In genomic region chr13:113655358-113656014, GRCh38 we compare ENCODE assay signal across 25 cellular contexts. TPM values are rescaled to one million over a fixed set of nuclear protein-coding genes. Genes with fewer than 3 reads are reported as not detected.
DNase-seq lines count a peak whose midpoint lies in the region; ATAC-seq and TF ChIP-seq lines count a peak whose summit lies in the region.
"Had no signal": no experiment of that assay in that cellular context is flagged by ENCODE, and none has a peak within 500 bp of the region (broad histone marks: within the 10 kb centered on the region; RNA-seq: fewer than 3 reads in every experiment).

No MANE protein-coding gene starts in this region.

- POLR2A ChIA-PET in Panc1 (lab: Charles Lee): no interaction called here

- peak; percentile 36 for DNase-seq in activated effector memory CD4-positive, alpha-beta T cell treated with anti-CD3 and anti-CD28 coated beads, Interleukin-2, amount 50 U/mL, for 16 hours
- DNase-seq in activated effector memory CD4-positive, alpha-beta T cell treated with Interleukin-2 at 50 U/mL for 16 hours: no peak
- DNase-seq in Panc1 (ENCODE audit: low read depth, low spot score): no peak
- peak; percentile 30 for DNase-seq in lower lobe of right lung
- DNase-seq in sigmoid colon: peak; percentile 45
- no peak for DNase-seq in NCI-H1048 (lab: John Stamatoyannopoulos, UW)
- DNase-seq in putamen (ENCODE audit: low spot score): no peak
- DNase-seq: ACHN; activated CD4-positive, alpha-beta T cell treated with anti-CD3 and anti-CD28 coated beads for 48 hours; activated CD8-positive, alpha-beta memory T cell treated with anti-CD3 and anti-CD28 coated beads, Interleukin-2, amount 50 U/mL, for 4 hours; CD4-positive, CD25-positive, alpha-beta regulatory T cell; effector CD4-positive, alpha-beta T cell; MM.1S; NCI-H146; NCI-H2171; NCI-H524 treated with DMSO at 0.1 percent for 48 hours; stimulated activated CD4-positive, alpha-beta T cell treated with anti-CD3 and anti-CD28 coated beads, Interleukin-15, amount 100 ng/mL, for 24 hours had no signal

- 88 to 90% methylated on average over 15 of the region's 15 CpGs for WGBS in sigmoid colon, 2 donors

- H3K27me3 ChIP-seq in Panc1 (ENCODE audit: control insufficient read depth, insufficient read depth, low read length) (no peaks in the 10 kb centered on the region), lower lobe of right lung (ENCODE audit: low read depth) (no peaks in the 10 kb centered on the region), sigmoid colon (no peaks in the 10 kb centered on the region)
- H3K27me3 ChIP-seq: gastroesophageal sphincter had no signal

- no peaks in the 10 kb centered on the region for H3K4me1 ChIP-seq in Panc1 (ENCODE audit: control insufficient read depth, insufficient read depth, low read length)
- no peaks in the 10 kb centered on the region for H3K4me1 ChIP-seq in lower lobe of right lung
- H3K4me1 ChIP-seq in sigmoid colon: no peaks in the 10 kb centered on the region

- no TSS peak for BruUV-seq in Panc1 (replicated peaks; lab: Mats Ljungman, UMichigan)

- H3K27ac ChIP-seq in Panc1 (ENCODE audit: low read length): no peak overlapping the region
- no peak overlapping the region for H3K27ac ChIP-seq in lower lobe of right lung
- H3K27ac ChIP-seq in sigmoid colon: no peak overlapping the region
- H3K27ac ChIP-seq: gastroesophageal sphincter, neutrophil, suprapubic skin had no signal

- intact Hi-C loops in Panc1 (cut with micrococcal nuclease; ENCODE audit: unreplicated experiment) (no loop called here), lower lobe of right lung (cut with DNase I) (no loop called here), sigmoid colon (cut with DNase I) (no loop called here)

- CTCF ChIA-PET in Panc1 (lab: Charles Lee): interaction anchor here (0.8 kb wide), 1 partner anchor 8 kb away, joined by 3 read pairs; no protein-coding TSS in a partner anchor

- in situ Hi-C loops in Panc1 (cut with HindIII; ENCODE audit: low pct_unique_long_range_greater_than_20kb, low sequenced_read_pairs): no loop called here

- no peaks in the 10 kb centered on the region for H3K9me3 ChIP-seq in Panc1 (ENCODE audit: control insufficient read depth, insufficient read depth, low read depth, low read length)
- no peaks in the 10 kb centered on the region for H3K9me3 ChIP-seq in lower lobe of right lung
- H3K9me3 ChIP-seq in sigmoid colon: no peaks in the 10 kb centered on the region
- H3K9me3 ChIP-seq: mucosa of descending colon, neutrophil, suprapubic skin had no signal

- H3K4me3 ChIP-seq in Panc1 (ENCODE audit: low read depth in 2 of 2, low read length in 2 of 2) (no peak overlapping the region), lower lobe of right lung (no peak overlapping the region), sigmoid colon (no peak overlapping the region)
- H3K4me3 ChIP-seq: gastroesophageal sphincter, mucosa of descending colon, suprapubic skin had no signal

- no peak for TF ChIP-seq POLR2A in sigmoid colon (IDR thresholded peaks at IDR 0.05)

- no peak for TF ChIP-seq EP300 in sigmoid colon (IDR thresholded peaks at IDR 0.05)

- no peak for TF ChIP-seq CTCF in Panc1 (IDR thresholded peaks at IDR 0.05)
- no peak for TF ChIP-seq CTCF in lower lobe of right lung (IDR thresholded peaks at IDR 0.05)
- TF ChIP-seq CTCF in sigmoid colon (IDR thresholded peaks at IDR 0.05): no peak

- no peaks in the 10 kb centered on the region for H3K36me3 ChIP-seq in Panc1 (ENCODE audit: control insufficient read depth, insufficient read depth, low read length)
- H3K36me3 ChIP-seq in lower lobe of right lung: no peaks in the 10 kb centered on the region
- no peaks in the 10 kb centered on the region for H3K36me3 ChIP-seq in sigmoid colon
- H3K36me3 ChIP-seq: gastroesophageal sphincter, neutrophil, suprapubic skin had no signal

- ATAC-seq in Panc1 (0 out of 2 replicates have a peak, but pooled peaks have one; percentile 30), lower lobe of right lung (no peak), GM18858 (IDR thresholded peaks at IDR 0.05; ENCODE audit: unreplicated experiment) (no peak)
- ATAC-seq: gastroesophageal sphincter, left colon, mucosa of descending colon had no signal

RNA-seq across cellular contexts. Expression of gene ATP4B, which starts 2.5 kb away (rescaled TPM):
- total RNA-seq in Panc1 (2021; ENCODE audit: unreplicated experiment) (not detected), lower lobe of right lung (not detected), sigmoid colon (not detected)
- polyA plus RNA-seq in Panc1 (2012; ENCODE audit: insufficient read length): not detected
- not detected for polyA plus RNA-seq in sigmoid colon
- total RNA-seq: aorta; CD4-positive, CD25-positive, alpha-beta regulatory T cell; esophagus mucosa; gastroesophageal sphincter; left colon; suprapubic skin had no signal
- polyA plus RNA-seq: aorta; CD4-positive, CD25-positive, alpha-beta regulatory T cell had no signal

RNA-seq across cellular contexts. Expression of gene GRK1, which starts 11.5 kb away (rescaled TPM):
- total RNA-seq in Panc1 (2021; ENCODE audit: unreplicated experiment) (1.8 TPM), lower lobe of right lung (not detected), sigmoid colon (under 1 TPM in 1 of 4 donors, not detected in 3; 0.28 TPM)
- 0.55 TPM for polyA plus RNA-seq in Panc1 (2012; ENCODE audit: insufficient read length)
- polyA plus RNA-seq in sigmoid colon: under 1 TPM in 1 of 3 donors, not detected in 2; 0.10 TPM
- total RNA-seq: CD4-positive, CD25-positive, alpha-beta regulatory T cell; esophagus mucosa; suprapubic skin had no signal
- polyA plus RNA-seq: aorta; CD4-positive, CD25-positive, alpha-beta regulatory T cell had no signal

Comparison
In these comparisons a context has a peak if more than half of its experiments do, and no peak if none do; other contexts are left out.
1. DNase-seq: peak in activated effector memory CD4-positive, alpha-beta T cell treated with anti-CD3 and anti-CD28 coated beads, Interleukin-2, amount 50 U/mL, for 16 hours (single experiment), lower lobe of right lung (single experiment) and sigmoid colon (single experiment); none in activated effector memory CD4-positive, alpha-beta T cell treated with Interleukin-2 at 50 U/mL for 16 hours (single experiment), Panc1 (single experiment), NCI-H1048 (single experiment) and putamen (single experiment).